ENCODE assay signal across 8 cellular contexts in the genomic region with DNA sequence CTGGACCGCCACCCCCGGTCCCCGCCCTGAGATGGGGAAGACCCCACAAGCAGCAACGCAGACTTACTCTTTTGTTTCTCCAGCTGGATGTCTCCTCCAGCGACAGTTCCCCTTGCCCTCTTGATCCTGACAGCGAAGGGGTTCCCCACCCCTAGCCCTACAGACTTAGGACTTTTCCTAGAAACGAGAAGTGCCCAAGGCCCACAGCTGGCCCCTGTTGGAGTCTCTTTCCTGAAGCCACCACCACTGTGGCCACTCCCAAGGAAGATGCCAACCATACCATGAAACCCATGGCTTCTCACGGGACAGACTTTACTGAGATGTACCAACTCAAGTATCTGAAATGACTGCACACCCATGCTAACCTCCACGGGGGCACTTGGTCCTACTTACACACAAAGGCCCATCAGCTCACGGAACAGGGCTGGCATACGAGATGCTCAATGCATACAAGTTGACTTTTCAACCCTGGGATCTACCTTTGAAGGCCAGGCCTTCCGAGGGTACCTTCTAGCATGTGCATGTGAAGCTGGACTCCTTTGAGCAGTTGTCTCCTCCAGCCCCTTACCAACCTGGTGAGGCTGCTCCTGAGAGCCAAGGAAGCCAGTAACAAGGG. TPM values are rescaled to one million over a fixed set of nuclear protein-coding genes. Genes with fewer than 3 reads are reported as not detected.
DNase-seq lines count a peak whose midpoint lies in the region; ATAC-seq and TF ChIP-seq lines count a peak whose summit lies in the region.

No MANE protein-coding gene starts in this region.

- peak overlapping the region; percentile 80 to 87 (median 87) for H3K4me3 Mint-ChIP-seq in nephron

- no peaks in the 10 kb centered on the region for H3K27me3 ChIP-seq in NT2/D1 (ENCODE audit: insufficient read depth, insufficient read length)

- H3K4me3 ChIP-seq in NT2/D1 (ENCODE audit: insufficient read length, low read depth) = peak overlapping the region; percentile 40

- peaks cover 8% of the 10 kb centered on the region for H3K9me3 Mint-ChIP-seq in nephron

- H3K9me3 ChIP-seq in NT2/D1 (ENCODE audit: insufficient read depth, low read length) = no peaks in the 10 kb centered on the region

- no peaks in the 10 kb centered on the region for H3K27me3 Mint-ChIP-seq in nephron (ENCODE audit: low read depth)

- no peak for ATAC-seq in HG03196 (IDR thresholded peaks at IDR 0.05; ENCODE audit: unreplicated experiment)
- ATAC-seq in HG02973 (IDR thresholded peaks at IDR 0.05; ENCODE audit: unreplicated experiment) = no peak

- H3K27ac Mint-ChIP-seq in nephron = peak overlapping the region; percentile 66 to 91 (median 78)

- H3K4me1 Mint-ChIP-seq in nephron = peaks cover 15% of the 10 kb centered on the region

- peaks cover 25% of the 10 kb centered on the region for H3K36me3 ChIP-seq in NT2/D1 (ENCODE audit: insufficient read depth, insufficient read length, low read length)

- DNase-seq in EL (peak; percentile 21), NT2/D1 (ENCODE audit: low read depth, low spot score) (no peak), H4 (ENCODE audit: low spot score) (no peak)
- no peak for DNase-seq in stimulated activated CD4-positive, alpha-beta T cell treated with anti-CD3 and anti-CD28 coated beads, Interleukin-2, amount 100 ng/mL, for 48 hours

- H3K36me3 Mint-ChIP-seq in nephron (ENCODE audit: low read depth) = peaks cover 4% of the 10 kb centered on the region

- H3K27ac ChIP-seq in cingulate gyrus (ENCODE audit: low read depth, low read length) = peak overlapping the region; percentile 39

- no peak for TF ChIP-seq CTCF in nephron (IDR thresholded peaks at IDR 0.05; ENCODE audit: unreplicated experiment in 3 of 3)

- H3K9ac ChIP-seq in NT2/D1 (ENCODE audit: insufficient read length, low read depth) = peak overlapping the region; percentile 77

- peaks cover 8% of the 10 kb centered on the region for H3K4me1 ChIP-seq in NT2/D1 (ENCODE audit: insufficient read depth, insufficient read length)

RNA-seq across cellular contexts. Expression of gene IRAK1, which starts 0.9 kb away (rescaled TPM):
- total RNA-seq in H4 (2014; rRNA removed; shearing (Covaris generic)) = 50.0 and 58.6 TPM in 2 replicates

RNA-seq across cellular contexts. Expression of gene TMEM187, which starts 48.1 kb away (rescaled TPM):
- 2.2 and 2.7 TPM in 2 replicates for total RNA-seq in H4 (2014; rRNA removed; shearing (Covaris generic))

RNA-seq across cellular contexts. Expression of gene HCFC1, which starts 49.0 kb away (rescaled TPM):
- 19.4 and 23.5 TPM in 2 replicates for total RNA-seq in H4 (2014; rRNA removed; shearing (Covaris generic))
